ENCODE assay signal across 1 cellular context in the genomic region with DNA sequence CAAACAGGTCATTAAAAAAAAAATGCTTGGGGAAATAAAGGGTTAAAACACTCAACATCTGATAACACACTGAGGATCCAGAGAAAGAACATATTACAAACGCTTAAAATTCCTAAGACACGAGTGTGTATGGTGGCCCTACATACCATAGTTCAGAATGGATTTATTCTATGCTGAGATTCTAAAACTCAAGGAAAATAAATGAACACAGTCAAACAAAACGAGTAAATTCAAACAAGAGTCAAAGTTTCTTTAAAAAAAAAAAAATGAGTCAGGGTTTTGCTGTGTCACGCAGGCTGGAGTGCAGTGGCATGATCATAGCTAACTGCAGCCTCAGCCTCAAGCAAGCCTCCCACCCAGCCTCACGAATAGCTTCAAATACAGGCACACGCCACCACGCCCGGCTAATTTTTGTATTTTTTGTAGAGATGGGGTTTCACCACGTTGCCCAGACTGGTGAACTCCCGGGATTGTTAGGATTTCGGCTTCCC.
TF ChIP-seq lines count a peak whose summit lies in the region.

No MANE protein-coding gene starts in this region.

TF ChIP-seq in K562, 482 proteins besides CTCF, POLR2A, EP300 and RAD21 (continued from another document and continues in another):
- TF ChIP-seq, protein P1, sequence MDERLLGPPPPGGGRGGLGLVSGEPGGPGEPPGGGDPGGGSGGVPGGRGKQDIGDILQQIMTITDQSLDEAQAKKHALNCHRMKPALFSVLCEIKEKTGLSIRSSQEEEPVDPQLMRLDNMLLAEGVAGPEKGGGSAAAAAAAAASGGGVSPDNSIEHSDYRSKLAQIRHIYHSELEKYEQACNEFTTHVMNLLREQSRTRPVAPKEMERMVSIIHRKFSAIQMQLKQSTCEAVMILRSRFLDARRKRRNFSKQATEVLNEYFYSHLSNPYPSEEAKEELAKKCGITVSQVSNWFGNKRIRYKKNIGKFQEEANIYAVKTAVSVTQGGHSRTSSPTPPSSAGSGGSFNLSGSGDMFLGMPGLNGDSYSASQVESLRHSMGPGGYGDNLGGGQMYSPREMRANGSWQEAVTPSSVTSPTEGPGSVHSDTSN (CRISPR knock-in tag; IDR thresholded peaks at IDR 0.05; ENCODE audit: low read depth) = no peak
- TF ChIP-seq, protein P1 (tag; conservative IDR thresholded peaks at IDR 0.05; ENCODE audit: low read depth) = no peak
- TF ChIP-seq, protein P2, sequence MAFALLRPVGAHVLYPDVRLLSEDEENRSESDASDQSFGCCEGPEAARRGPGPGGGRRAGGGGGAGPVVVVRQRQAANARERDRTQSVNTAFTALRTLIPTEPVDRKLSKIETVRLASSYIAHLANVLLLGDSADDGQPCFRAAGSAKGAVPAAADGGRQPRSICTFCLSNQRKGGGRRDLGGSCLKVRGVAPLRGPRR (CRISPR knock-in tag; IDR thresholded peaks at IDR 0.05) = no peak
- TF ChIP-seq ZNF77 (CRISPR knock-in tag; IDR thresholded peaks at IDR 0.05) (no peak), NCOA4 (IDR thresholded peaks at IDR 0.05; ENCODE audit: partially characterized antibody) (no peak), MAFG (tag; conservative IDR thresholded peaks at IDR 0.05) (peak; percentile 86), BCOR (IDR thresholded peaks at IDR 0.05) (peak; percentile 74), SMARCE1 (IDR thresholded peaks at IDR 0.05) (no peak), SRSF7 (optimal IDR thresholded peaks at IDR 0.05; ENCODE audit: low read depth, low read length) (no peak), DNMT1 (IDR thresholded peaks at IDR 0.05) (no peak), ZNF561 (CRISPR knock-in tag; conservative IDR thresholded peaks at IDR 0.05) (no peak), RBM25 (IDR thresholded peaks at IDR 0.05; ENCODE audit: low read depth, low read length, severe bottlenecking) (peak; percentile 63), FOXJ2 (tag; IDR thresholded peaks at IDR 0.05) (no peak), SMAD1 (IDR thresholded peaks at IDR 0.05; ENCODE audit: low read depth, low read length, partially characterized antibody) (no peak), MAFK (IDR thresholded peaks at IDR 0.05; ENCODE audit: low read length) (peak; percentile 65; the same call in 1 of the 2 replicates), RCOR1 (IDR thresholded peaks at IDR 0.05; ENCODE audit: borderline replicate concordance in 1 of 2, low read depth in 2 of 2, low read length in 2 of 2) (peak in 1 of 2 experiments; percentile 42; a peak in 1 of 4 replicates), CBX1 (IDR thresholded peaks at IDR 0.05; ENCODE audit: low read depth) (peak; percentile 30; the same call in 1 of the 2 replicates), TRIM28 (IDR thresholded peaks at IDR 0.05) (peak; percentile 72; the same call in 1 of the 2 replicates), RHOXF2B (CRISPR knock-in tag; conservative IDR thresholded peaks at IDR 0.05) (no peak), ZNF174 (CRISPR knock-in tag; IDR thresholded peaks at IDR 0.05) (no peak), BRD4 (IDR thresholded peaks at IDR 0.05) (no peak), NFATC3 (IDR thresholded peaks at IDR 0.05) (0 out of 2 replicates have a peak, but pooled peaks have one; percentile 25), NFE2 (IDR thresholded peaks at IDR 0.05; ENCODE audit: low read depth) (peak; percentile 92), CBFA2T3 (IDR thresholded peaks at IDR 0.05) (no peak), MTA2 (IDR thresholded peaks at IDR 0.05; ENCODE audit: low read depth) (no peak), ZNF316 (IDR thresholded peaks at IDR 0.05) (peak; percentile 90), SMARCA4 (IDR thresholded peaks at IDR 0.05) (no peak), GATAD2B (IDR thresholded peaks at IDR 0.05; ENCODE audit: borderline replicate concordance) (peak; percentile 73; the same call in 1 of the 2 replicates), NFE2L1 (tag; IDR thresholded peaks at IDR 0.05; ENCODE audit: borderline replicate concordance, low read depth) (peak; percentile 60; the same call in 1 of the 2 replicates), NFXL1 (CRISPR knock-in tag; IDR thresholded peaks at IDR 0.05) (no peak), C11orf30 (IDR thresholded peaks at IDR 0.05; ENCODE audit: low read depth) (peak; percentile 82)
- TF ChIP-seq, protein P3, sequence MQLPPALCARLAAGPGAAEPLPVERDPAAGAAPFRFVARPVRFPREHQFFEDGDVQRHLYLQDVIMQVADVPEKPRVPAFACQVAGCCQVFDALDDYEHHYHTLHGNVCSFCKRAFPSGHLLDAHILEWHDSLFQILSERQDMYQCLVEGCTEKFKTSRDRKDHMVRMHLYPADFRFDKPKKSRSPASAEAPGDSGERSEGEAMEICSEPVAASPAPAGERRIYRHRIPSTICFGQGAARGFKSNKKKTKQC (CRISPR knock-in tag; IDR thresholded peaks at IDR 0.05) = no peak
- TF ChIP-seq, protein P4, sequence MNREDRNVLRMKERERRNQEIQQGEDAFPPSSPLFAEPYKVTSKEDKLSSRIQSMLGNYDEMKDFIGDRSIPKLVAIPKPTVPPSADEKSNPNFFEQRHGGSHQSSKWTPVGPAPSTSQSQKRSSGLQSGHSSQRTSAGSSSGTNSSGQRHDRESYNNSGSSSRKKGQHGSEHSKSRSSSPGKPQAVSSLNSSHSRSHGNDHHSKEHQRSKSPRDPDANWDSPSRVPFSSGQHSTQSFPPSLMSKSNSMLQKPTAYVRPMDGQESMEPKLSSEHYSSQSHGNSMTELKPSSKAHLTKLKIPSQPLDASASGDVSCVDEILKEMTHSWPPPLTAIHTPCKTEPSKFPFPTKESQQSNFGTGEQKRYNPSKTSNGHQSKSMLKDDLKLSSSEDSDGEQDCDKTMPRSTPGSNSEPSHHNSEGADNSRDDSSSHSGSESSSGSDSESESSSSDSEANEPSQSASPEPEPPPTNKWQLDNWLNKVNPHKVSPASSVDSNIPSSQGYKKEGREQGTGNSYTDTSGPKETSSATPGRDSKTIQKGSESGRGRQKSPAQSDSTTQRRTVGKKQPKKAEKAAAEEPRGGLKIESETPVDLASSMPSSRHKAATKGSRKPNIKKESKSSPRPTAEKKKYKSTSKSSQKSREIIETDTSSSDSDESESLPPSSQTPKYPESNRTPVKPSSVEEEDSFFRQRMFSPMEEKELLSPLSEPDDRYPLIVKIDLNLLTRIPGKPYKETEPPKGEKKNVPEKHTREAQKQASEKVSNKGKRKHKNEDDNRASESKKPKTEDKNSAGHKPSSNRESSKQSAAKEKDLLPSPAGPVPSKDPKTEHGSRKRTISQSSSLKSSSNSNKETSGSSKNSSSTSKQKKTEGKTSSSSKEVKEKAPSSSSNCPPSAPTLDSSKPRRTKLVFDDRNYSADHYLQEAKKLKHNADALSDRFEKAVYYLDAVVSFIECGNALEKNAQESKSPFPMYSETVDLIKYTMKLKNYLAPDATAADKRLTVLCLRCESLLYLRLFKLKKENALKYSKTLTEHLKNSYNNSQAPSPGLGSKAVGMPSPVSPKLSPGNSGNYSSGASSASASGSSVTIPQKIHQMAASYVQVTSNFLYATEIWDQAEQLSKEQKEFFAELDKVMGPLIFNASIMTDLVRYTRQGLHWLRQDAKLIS (CRISPR knock-in tag; IDR thresholded peaks at IDR 0.05) = no peak
- TF ChIP-seq, protein P5, sequence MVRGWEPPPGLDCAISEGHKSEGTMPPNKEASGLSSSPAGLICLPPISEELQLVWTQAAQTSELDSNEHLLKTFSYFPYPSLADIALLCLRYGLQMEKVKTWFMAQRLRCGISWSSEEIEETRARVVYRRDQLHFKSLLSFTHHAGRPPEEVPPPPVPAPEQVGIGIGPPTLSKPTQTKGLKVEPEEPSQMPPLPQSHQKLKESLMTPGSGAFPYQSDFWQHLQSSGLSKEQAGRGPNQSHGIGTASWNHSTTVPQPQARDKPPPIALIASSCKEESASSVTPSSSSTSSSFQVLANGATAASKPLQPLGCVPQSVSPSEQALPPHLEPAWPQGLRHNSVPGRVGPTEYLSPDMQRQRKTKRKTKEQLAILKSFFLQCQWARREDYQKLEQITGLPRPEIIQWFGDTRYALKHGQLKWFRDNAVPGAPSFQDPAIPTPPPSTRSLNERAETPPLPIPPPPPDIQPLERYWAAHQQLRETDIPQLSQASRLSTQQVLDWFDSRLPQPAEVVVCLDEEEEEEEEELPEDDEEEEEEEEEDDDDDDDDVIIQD (CRISPR knock-in tag; IDR thresholded peaks at IDR 0.05) = no peak
- TF ChIP-seq, protein P6, sequence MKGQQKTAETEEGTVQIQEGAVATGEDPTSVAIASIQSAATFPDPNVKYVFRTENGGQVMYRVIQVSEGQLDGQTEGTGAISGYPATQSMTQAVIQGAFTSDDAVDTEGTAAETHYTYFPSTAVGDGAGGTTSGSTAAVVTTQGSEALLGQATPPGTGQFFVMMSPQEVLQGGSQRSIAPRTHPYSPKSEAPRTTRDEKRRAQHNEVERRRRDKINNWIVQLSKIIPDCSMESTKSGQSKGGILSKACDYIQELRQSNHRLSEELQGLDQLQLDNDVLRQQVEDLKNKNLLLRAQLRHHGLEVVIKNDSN (CRISPR knock-in tag; IDR thresholded peaks at IDR 0.05) = no peak
- TF ChIP-seq, protein P7, sequence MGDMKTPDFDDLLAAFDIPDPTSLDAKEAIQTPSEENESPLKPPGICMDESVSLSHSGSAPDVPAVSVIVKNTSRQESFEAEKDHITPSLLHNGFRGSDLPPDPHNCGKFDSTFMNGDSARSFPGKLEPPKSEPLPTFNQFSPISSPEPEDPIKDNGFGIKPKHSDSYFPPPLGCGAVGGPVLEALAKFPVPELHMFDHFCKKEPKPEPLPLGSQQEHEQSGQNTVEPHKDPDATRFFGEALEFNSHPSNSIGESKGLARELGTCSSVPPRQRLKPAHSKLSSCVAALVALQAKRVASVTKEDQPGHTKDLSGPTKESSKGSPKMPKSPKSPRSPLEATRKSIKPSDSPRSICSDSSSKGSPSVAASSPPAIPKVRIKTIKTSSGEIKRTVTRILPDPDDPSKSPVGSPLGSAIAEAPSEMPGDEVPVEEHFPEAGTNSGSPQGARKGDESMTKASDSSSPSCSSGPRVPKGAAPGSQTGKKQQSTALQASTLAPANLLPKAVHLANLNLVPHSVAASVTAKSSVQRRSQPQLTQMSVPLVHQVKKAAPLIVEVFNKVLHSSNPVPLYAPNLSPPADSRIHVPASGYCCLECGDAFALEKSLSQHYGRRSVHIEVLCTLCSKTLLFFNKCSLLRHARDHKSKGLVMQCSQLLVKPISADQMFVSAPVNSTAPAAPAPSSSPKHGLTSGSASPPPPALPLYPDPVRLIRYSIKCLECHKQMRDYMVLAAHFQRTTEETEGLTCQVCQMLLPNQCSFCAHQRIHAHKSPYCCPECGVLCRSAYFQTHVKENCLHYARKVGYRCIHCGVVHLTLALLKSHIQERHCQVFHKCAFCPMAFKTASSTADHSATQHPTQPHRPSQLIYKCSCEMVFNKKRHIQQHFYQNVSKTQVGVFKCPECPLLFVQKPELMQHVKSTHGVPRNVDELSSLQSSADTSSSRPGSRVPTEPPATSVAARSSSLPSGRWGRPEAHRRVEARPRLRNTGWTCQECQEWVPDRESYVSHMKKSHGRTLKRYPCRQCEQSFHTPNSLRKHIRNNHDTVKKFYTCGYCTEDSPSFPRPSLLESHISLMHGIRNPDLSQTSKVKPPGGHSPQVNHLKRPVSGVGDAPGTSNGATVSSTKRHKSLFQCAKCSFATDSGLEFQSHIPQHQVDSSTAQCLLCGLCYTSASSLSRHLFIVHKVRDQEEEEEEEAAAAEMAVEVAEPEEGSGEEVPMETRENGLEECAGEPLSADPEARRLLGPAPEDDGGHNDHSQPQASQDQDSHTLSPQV (IDR thresholded peaks at IDR 0.05) = peak; percentile 55; the same call in 1 of the 2 replicates
- TF ChIP-seq, protein P8, sequence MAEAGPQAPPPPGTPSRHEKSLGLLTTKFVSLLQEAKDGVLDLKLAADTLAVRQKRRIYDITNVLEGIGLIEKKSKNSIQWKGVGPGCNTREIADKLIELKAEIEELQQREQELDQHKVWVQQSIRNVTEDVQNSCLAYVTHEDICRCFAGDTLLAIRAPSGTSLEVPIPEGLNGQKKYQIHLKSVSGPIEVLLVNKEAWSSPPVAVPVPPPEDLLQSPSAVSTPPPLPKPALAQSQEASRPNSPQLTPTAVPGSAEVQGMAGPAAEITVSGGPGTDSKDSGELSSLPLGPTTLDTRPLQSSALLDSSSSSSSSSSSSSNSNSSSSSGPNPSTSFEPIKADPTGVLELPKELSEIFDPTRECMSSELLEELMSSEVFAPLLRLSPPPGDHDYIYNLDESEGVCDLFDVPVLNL (CRISPR knock-in tag; IDR thresholded peaks at IDR 0.05; ENCODE audit: low read depth) = no peak
- TF ChIP-seq, protein P9, sequence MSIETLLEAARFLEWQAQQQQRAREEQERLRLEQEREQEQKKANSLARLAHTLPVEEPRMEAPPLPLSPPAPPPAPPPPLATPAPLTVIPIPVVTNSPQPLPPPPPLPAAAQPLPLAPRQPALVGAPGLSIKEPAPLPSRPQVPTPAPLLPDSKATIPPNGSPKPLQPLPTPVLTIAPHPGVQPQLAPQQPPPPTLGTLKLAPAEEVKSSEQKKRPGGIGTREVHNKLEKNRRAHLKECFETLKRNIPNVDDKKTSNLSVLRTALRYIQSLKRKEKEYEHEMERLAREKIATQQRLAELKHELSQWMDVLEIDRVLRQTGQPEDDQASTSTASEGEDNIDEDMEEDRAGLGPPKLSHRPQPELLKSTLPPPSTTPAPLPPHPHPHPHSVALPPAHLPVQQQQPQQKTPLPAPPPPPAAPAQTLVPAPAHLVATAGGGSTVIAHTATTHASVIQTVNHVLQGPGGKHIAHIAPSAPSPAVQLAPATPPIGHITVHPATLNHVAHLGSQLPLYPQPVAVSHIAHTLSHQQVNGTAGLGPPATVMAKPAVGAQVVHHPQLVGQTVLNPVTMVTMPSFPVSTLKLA (conservative IDR thresholded peaks at IDR 0.05) = 0 out of 4 replicates have a peak, but pooled peaks of 1 of the 2 experiments have one; percentile 35
